ENCODE assay signal across 21 cellular contexts in the genomic region with DNA sequence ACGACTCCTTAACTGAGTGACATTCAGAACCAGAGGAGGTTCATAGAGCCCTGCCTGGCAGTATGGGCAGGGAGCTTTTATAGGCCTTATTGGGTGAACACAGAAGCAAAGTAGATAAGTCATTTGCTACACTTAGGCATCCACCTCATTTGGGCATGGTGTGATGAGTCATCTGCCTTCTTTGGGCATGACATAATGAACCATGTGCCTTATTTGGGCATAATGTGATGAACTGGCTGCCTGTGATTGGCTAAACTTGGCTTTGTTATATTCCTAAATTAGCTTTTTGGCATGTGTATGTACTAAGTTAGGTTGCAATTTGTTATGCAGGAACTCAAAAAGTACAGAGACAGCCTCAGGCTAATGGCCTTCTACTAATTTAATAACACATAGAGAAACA.
DNase-seq lines count a peak whose midpoint lies in the region; ATAC-seq and TF ChIP-seq lines count a peak whose summit lies in the region.
"Had no signal": no experiment of that assay in that cellular context is flagged by ENCODE, and none has a peak within 500 bp of the region (broad histone marks: within the 10 kb centered on the region; RNA-seq: fewer than 3 reads in every experiment).

No MANE protein-coding gene starts in this region.

- peak; percentile 4 for DNase-seq in GM23338 (ENCODE audit: low spot score)
- DNase-seq in NCI-H226: peak; percentile 60
- peak; percentile 11 for DNase-seq in brain microvascular endothelial cell
- DNase-seq in iris pigment epithelial cell (ENCODE audit: low read depth): peak; percentile 12
- DNase-seq in NCI-H187 (lab: John Stamatoyannopoulos, UW): no peak
- DNase-seq: activated CD4-positive, CD25-positive, alpha-beta regulatory T cell; activated T-cell treated with anti-CD3 and anti-CD28 coated beads, Interleukin-2, amount 50 U/mL, for 48 hours; Caco-2; dermis blood vessel endothelial cell; naive thymus-derived CD8-positive, alpha-beta T cell; NCI-H187 treated with DMSO at 0.1 percent for 48 hours; NCI-H510A treated with DMSO at 0.1 percent for 48 hours; pancreas; SIG-M5; stimulated activated naive CD8-positive, alpha-beta T cell treated with anti-CD3 and anti-CD28 coated beads, Interleukin-15, amount 100 ng/mL, for 72 hours; upper lobe of right lung had no signal

- H3K9me3 Mint-ChIP-seq in GM23338: no peaks in the 10 kb centered on the region

- in situ Hi-C loops in brain microvascular endothelial cell (cut with HindIII; ENCODE audit: low pct_ligation_motif_present, low sequenced_read_pairs): no loop called here

- no peak overlapping the region for H3K27ac Mint-ChIP-seq in GM23338
- H3K27ac Mint-ChIP-seq: activated naive CD4-positive, alpha-beta T cell treated with anti-CD3 and anti-CD28 coated beads, Interleukin-2, amount 50 U/mL, for 24 hours; memory B cell; naive thymus-derived CD8-positive, alpha-beta T cell; stimulated activated naive CD8-positive, alpha-beta T cell treated with anti-CD3 and anti-CD28 coated beads, Interleukin-15, amount 100 ng/mL, for 72 hours; T-helper 2 cell treated with Interferon-gamma antibody and Interleukin-4, amounts not matched to agents 5 μg/mL and 100 μg/mL, for 36 hours had no signal

- no peaks in the 10 kb centered on the region for H3K9me2 ChIP-seq in GM23338 (ENCODE audit: insufficient read depth)

- ATAC-seq in GM23338: no peak
- no peak for ATAC-seq in HG02759 (IDR thresholded peaks at IDR 0.05; ENCODE audit: unreplicated experiment)
- no peak for ATAC-seq in HG02642 (IDR thresholded peaks at IDR 0.05; ENCODE audit: poor library complexity, unreplicated experiment)
- ATAC-seq: naive thymus-derived CD8-positive, alpha-beta T cell; pancreas; stimulated activated naive CD8-positive, alpha-beta T cell treated with anti-CD3 and anti-CD28 coated beads, Interleukin-15, amount 100 ng/mL, for 72 hours; upper lobe of right lung had no signal

- no peak overlapping the region for H2AFZ ChIP-seq in GM23338

- H3K27me3 Mint-ChIP-seq in GM23338 (ENCODE audit: insufficient read depth, low read depth, poor library complexity): peaks cover 2% of the 10 kb centered on the region
- H3K27me3 Mint-ChIP-seq: activated naive CD4-positive, alpha-beta T cell treated with anti-CD3 and anti-CD28 coated beads, Interleukin-2, amount 50 U/mL, for 24 hours; memory B cell; naive thymus-derived CD8-positive, alpha-beta T cell; stimulated activated naive CD8-positive, alpha-beta T cell treated with anti-CD3 and anti-CD28 coated beads, Interleukin-15, amount 100 ng/mL, for 72 hours had no signal

- H3K79me2 ChIP-seq in GM23338 (replicated peaks; ENCODE audit: insufficient read depth): no peaks in the 10 kb centered on the region

- H3K27ac ChIP-seq in GM23338 (ENCODE audit: low read depth) (no peak overlapping the region), brain microvascular endothelial cell (no peak overlapping the region)
- H3K27ac ChIP-seq: pancreas, upper lobe of right lung had no signal

- no peaks in the 10 kb centered on the region for H3K4me1 Mint-ChIP-seq in GM23338
- H3K4me1 Mint-ChIP-seq: activated naive CD4-positive, alpha-beta T cell treated with anti-CD3 and anti-CD28 coated beads, Interleukin-2, amount 50 U/mL, for 24 hours; memory B cell; naive thymus-derived CD8-positive, alpha-beta T cell; stimulated activated naive CD8-positive, alpha-beta T cell treated with anti-CD3 and anti-CD28 coated beads, Interleukin-15, amount 100 ng/mL, for 72 hours had no signal

- H3F3A ChIP-seq in GM23338 (replicated peaks; ENCODE audit: low read depth): no peaks in the 10 kb centered on the region

- no peaks in the 10 kb centered on the region for H3K36me3 ChIP-seq in GM23338 (ENCODE audit: insufficient read depth)
- H3K36me3 ChIP-seq in brain microvascular endothelial cell (replicated peaks): no peaks in the 10 kb centered on the region
- H3K36me3 ChIP-seq: pancreas, upper lobe of right lung had no signal

- H4K20me1 ChIP-seq in GM23338 (replicated peaks; ENCODE audit: insufficient read depth): no peaks in the 10 kb centered on the region

- no peak for TF ChIP-seq CTCF in GM23338 (conservative IDR thresholded peaks at IDR 0.05; ENCODE audit: low read depth in 2 of 2)
- no peak for TF ChIP-seq CTCF in brain microvascular endothelial cell (IDR thresholded peaks at IDR 0.05; ENCODE audit: low read depth, low read length, missing control alignments)

- H3K4me3 Mint-ChIP-seq in GM23338: no peak overlapping the region
- H3K4me3 Mint-ChIP-seq: activated naive CD4-positive, alpha-beta T cell treated with anti-CD3 and anti-CD28 coated beads, Interleukin-2, amount 50 U/mL, for 24 hours; memory B cell; naive thymus-derived CD8-positive, alpha-beta T cell; stimulated activated naive CD8-positive, alpha-beta T cell treated with anti-CD3 and anti-CD28 coated beads, Interleukin-15, amount 100 ng/mL, for 72 hours; T-helper 2 cell treated with Interferon-gamma antibody and Interleukin-4, amounts not matched to agents 5 μg/mL and 100 μg/mL, for 36 hours had no signal

- no peak overlapping the region for H3K4me2 ChIP-seq in GM23338

- no peak overlapping the region for H3K4me3 ChIP-seq in GM23338
- H3K4me3 ChIP-seq in brain microvascular endothelial cell (ENCODE audit: low read depth, low read length): no peak overlapping the region
- H3K4me3 ChIP-seq: pancreas, upper lobe of right lung had no signal

- H3K36me3 Mint-ChIP-seq in GM23338 (ENCODE audit: low read depth): no peaks in the 10 kb centered on the region
- H3K36me3 Mint-ChIP-seq: activated naive CD4-positive, alpha-beta T cell treated with anti-CD3 and anti-CD28 coated beads, Interleukin-2, amount 50 U/mL, for 24 hours; memory B cell; naive thymus-derived CD8-positive, alpha-beta T cell had no signal

- H3K27me3 ChIP-seq in GM23338 (ENCODE audit: insufficient read depth) (no peaks in the 10 kb centered on the region), brain microvascular endothelial cell (replicated peaks) (no peaks in the 10 kb centered on the region)
- H3K27me3 ChIP-seq: pancreas, upper lobe of right lung had no signal

- H3K4me1 ChIP-seq in GM23338 (ENCODE audit: insufficient read depth): no peaks in the 10 kb centered on the region
- H3K4me1 ChIP-seq: Caco-2, pancreas, upper lobe of right lung had no signal

TF ChIP-seq in GM23338, 12 proteins besides CTCF, POLR2A, EP300 and RAD21:
- TF ChIP-seq EZH2phosphoT487 (IDR thresholded peaks at IDR 0.05; ENCODE audit: unreplicated experiment) (no peak), JUNB (IDR thresholded peaks at IDR 0.05; ENCODE audit: unreplicated experiment) (no peak), EZH2 (IDR thresholded peaks at IDR 0.05; ENCODE audit: low read depth, unreplicated experiment) (no peak), ZNF114 (CRISPR knock-in tag; IDR thresholded peaks at IDR 0.05) (no peak), CREB1 (CRISPR knock-in tag; IDR thresholded peaks at IDR 0.05; ENCODE audit: low read depth) (no peak), POLR2AphosphoS5 (IDR thresholded peaks at IDR 0.05; ENCODE audit: low read depth) (no peak)
- TF ChIP-seq, protein P1, sequence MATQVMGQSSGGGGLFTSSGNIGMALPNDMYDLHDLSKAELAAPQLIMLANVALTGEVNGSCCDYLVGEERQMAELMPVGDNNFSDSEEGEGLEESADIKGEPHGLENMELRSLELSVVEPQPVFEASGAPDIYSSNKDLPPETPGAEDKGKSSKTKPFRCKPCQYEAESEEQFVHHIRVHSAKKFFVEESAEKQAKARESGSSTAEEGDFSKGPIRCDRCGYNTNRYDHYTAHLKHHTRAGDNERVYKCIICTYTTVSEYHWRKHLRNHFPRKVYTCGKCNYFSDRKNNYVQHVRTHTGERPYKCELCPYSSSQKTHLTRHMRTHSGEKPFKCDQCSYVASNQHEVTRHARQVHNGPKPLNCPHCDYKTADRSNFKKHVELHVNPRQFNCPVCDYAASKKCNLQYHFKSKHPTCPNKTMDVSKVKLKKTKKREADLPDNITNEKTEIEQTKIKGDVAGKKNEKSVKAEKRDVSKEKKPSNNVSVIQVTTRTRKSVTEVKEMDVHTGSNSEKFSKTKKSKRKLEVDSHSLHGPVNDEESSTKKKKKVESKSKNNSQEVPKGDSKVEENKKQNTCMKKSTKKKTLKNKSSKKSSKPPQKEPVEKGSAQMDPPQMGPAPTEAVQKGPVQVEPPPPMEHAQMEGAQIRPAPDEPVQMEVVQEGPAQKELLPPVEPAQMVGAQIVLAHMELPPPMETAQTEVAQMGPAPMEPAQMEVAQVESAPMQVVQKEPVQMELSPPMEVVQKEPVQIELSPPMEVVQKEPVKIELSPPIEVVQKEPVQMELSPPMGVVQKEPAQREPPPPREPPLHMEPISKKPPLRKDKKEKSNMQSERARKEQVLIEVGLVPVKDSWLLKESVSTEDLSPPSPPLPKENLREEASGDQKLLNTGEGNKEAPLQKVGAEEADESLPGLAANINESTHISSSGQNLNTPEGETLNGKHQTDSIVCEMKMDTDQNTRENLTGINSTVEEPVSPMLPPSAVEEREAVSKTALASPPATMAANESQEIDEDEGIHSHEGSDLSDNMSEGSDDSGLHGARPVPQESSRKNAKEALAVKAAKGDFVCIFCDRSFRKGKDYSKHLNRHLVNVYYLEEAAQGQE (IDR thresholded peaks at IDR 0.05; ENCODE audit: unreplicated experiment): no peak
- TF ChIP-seq, protein P2, sequence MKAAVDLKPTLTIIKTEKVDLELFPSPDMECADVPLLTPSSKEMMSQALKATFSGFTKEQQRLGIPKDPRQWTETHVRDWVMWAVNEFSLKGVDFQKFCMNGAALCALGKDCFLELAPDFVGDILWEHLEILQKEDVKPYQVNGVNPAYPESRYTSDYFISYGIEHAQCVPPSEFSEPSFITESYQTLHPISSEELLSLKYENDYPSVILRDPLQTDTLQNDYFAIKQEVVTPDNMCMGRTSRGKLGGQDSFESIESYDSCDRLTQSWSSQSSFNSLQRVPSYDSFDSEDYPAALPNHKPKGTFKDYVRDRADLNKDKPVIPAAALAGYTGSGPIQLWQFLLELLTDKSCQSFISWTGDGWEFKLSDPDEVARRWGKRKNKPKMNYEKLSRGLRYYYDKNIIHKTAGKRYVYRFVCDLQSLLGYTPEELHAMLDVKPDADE (IDR thresholded peaks at IDR 0.05): no peak

Comparison
In these comparisons a context has a peak if more than half of its experiments do, and no peak if none do; other contexts are left out.
1. DNase-seq: peak in GM23338 (single experiment), NCI-H226 (single experiment), brain microvascular endothelial cell (single experiment) and iris pigment epithelial cell (single experiment); none in NCI-H187 (0 of 2).